ENCODE assay signal across 20 cellular contexts in the genomic region with DNA sequence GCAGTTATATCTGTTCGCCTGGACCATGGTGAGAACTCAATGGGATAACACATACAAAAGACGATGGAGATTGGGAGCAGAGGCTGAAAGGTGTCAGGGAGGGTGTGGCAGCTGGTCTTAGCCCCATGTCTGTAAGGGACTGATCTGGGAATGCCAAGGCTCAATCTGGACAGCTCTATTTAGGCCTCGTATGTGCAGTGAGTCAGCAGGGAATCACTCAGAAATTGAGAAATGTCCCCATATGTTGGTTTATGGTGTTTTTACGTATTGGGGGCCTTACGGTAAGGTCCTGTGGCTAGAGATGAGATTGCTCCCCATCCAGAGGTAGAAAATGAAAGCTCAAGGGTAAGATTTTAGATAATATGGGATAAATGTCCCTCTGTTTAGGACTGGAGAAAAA.
DNase-seq lines count a peak whose midpoint lies in the region; ATAC-seq, FAIRE-seq and TF ChIP-seq lines count a peak whose summit lies in the region.
"Had no signal": no experiment of that assay in that cellular context is flagged by ENCODE, and none has a peak within 500 bp of the region (broad histone marks: within the 10 kb centered on the region; RNA-seq: fewer than 3 reads in every experiment).

No MANE protein-coding gene starts in this region.

- H3K36me3 ChIP-seq in bronchial epithelial cell (ENCODE audit: control insufficient read depth, insufficient read depth, low read length), result no peaks in the 10 kb centered on the region

- peak; percentile 29 for DNase-seq in AG10803 (ENCODE audit: low read depth)
- peak; percentile 5 for DNase-seq in HT1080 (ENCODE audit: low read depth)
- peak; percentile 8 for DNase-seq in bronchial epithelial cell (ENCODE audit: low read depth)
- DNase-seq in foreskin fibroblast, result peak; percentile 38 to 72
- no peak for DNase-seq in NCI-H2107 (lab: John Stamatoyannopoulos, UW)
- no peak for DNase-seq in NCI-H2107 treated with DMSO at 0.1 percent for 48 hours (lab: John Stamatoyannopoulos, UW; ENCODE audit: unreplicated experiment)
- DNase-seq in head of caudate nucleus, result no peak
- DNase-seq: C1 segment of cervical spinal cord, DMS 273 treated with DMSO at 0.1 percent for 48 hours, NCI-H1105 treated with DMSO at 0.1 percent for 48 hours, NCI-H187 treated with DMSO at 0.1 percent for 48 hours, NCI-H2171 treated with DMSO at 0.1 percent for 48 hours, NCI-H510A, NCI-H82, SHP77 treated with DMSO at 0.1 percent for 48 hours had no signal

- TF ChIP-seq CTCF in AG10803 (conservative IDR thresholded peaks at IDR 0.05; ENCODE audit: low read length) (no peak), bronchial epithelial cell (IDR thresholded peaks at IDR 0.05; ENCODE audit: insufficient read depth, low read length, severe bottlenecking) (no peak), foreskin fibroblast (IDR thresholded peaks at IDR 0.05; ENCODE audit: low read depth, low read length) (no peak)

- no peak overlapping the region for H3K4me3 ChIP-seq in AG10803 (ENCODE audit: low read length)
- H3K4me3 ChIP-seq in bronchial epithelial cell (ENCODE audit: low read depth, low read length), result no peak overlapping the region
- no peak overlapping the region for H3K4me3 ChIP-seq in foreskin fibroblast (ENCODE audit: low read depth in 1 of 2, low read length in 2 of 2)

- ATAC-seq in HG03196 (IDR thresholded peaks at IDR 0.05; ENCODE audit: unreplicated experiment), result no peak
- ATAC-seq: HCT116, HepG2, Panc1 had no signal

- H3K27me3 ChIP-seq in bronchial epithelial cell (ENCODE audit: control insufficient read depth, insufficient read depth, low read length), result no peaks in the 10 kb centered on the region

- FAIRE-seq in bronchial epithelial cell (lab: Jason Lieb, UNC), result no peak
- FAIRE-seq: GM18507, HepG2 had no signal

- intact Hi-C loops in head of caudate nucleus (cut with DNase I), result loop anchor here (5.0 kb wide), 1 partner anchor 80 kb away; no protein-coding TSS in a partner anchor

Comparison
In these comparisons a context has a peak if more than half of its experiments do, and no peak if none do; other contexts are left out.
1. DNase-seq: peak in AG10803 (single experiment), HT1080 (single experiment), bronchial epithelial cell (single experiment) and foreskin fibroblast (2 of 2); none in NCI-H2107 (single experiment), NCI-H2107 treated with DMSO at 0.1 percent for 48 hours (single experiment) and head of caudate nucleus (0 of 42).